Comparison of ENCODE assay signal across 1 cellular context in genomic region chr13:46738055-46738454, GRCh38.
TF ChIP-seq lines count a peak whose summit lies in the region.

No MANE protein-coding gene starts in this region.

TF ChIP-seq in WTC11, 78 proteins besides CTCF, POLR2A, EP300 and RAD21 (continued from another document):
- TF ChIP-seq ZBTB43 (CRISPR knock-in tag; IDR thresholded peaks at IDR 0.05): no peak
- no peak for TF ChIP-seq E2F5 (CRISPR knock-in tag; IDR thresholded peaks at IDR 0.05)
- no peak for TF ChIP-seq ZNF263 (CRISPR knock-in tag; IDR thresholded peaks at IDR 0.05; ENCODE audit: low read depth)
- no peak for TF ChIP-seq GABPB1 (CRISPR knock-in tag; IDR thresholded peaks at IDR 0.05)
- no peak for TF ChIP-seq ZNF317 (CRISPR knock-in tag; IDR thresholded peaks at IDR 0.05; ENCODE audit: borderline replicate concordance, low read depth)
- TF ChIP-seq JUN (CRISPR knock-in tag; IDR thresholded peaks at IDR 0.05): no peak
- no peak for TF ChIP-seq FOXK1 (CRISPR knock-in tag; IDR thresholded peaks at IDR 0.05)
- no peak for TF ChIP-seq ZNF671 (CRISPR knock-in tag; IDR thresholded peaks at IDR 0.05)
- no peak for TF ChIP-seq EMX1 (CRISPR knock-in tag; IDR thresholded peaks at IDR 0.05)
- no peak for TF ChIP-seq ZNF219 (CRISPR knock-in tag; IDR thresholded peaks at IDR 0.05; ENCODE audit: borderline replicate concordance)
